In the genomic region with DNA sequence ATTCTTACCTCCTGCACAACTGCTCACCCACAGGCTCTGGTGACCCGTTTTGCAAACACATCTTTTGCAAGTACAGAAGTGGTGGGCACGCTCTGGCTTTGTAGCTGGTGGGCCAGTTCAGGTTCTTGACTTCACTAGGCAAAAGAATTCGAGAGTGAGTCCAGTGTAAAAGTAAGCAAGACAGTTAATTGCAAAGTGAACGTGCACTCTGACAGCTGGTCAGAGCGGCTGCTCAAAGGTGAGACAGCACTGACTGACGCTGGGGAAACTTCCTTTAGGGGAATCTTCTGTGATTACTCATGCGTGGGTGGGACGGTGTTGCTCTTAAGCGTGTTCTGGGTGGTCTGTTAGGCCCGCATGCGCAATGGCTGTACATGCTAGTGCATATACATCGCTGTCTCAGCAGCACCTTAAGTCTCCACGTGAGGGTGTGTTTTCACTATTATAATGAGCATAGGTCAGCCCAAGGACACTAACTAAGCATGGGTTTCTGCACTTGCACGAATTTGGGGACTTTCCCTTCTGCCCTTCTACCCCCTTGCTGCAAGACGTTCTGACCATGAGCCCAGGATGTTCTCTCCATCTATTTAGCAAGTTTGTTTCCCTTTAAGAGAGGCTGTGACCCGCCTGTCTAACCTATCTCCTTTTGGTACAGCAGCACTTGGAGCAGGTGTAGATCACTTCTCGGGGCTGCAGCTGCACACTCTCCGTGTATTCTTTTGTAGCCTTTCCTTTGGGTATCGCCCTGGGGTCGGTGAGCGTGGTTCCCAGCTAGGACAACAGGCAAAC, we compare ENCODE assay signal across 19 cellular contexts. TPM values are rescaled to one million over a fixed set of nuclear protein-coding genes. Genes with fewer than 3 reads are reported as not detected.
DNase-seq lines count a peak whose midpoint lies in the region; ATAC-seq, FAIRE-seq and TF ChIP-seq lines count a peak whose summit lies in the region.
"Had no signal": no experiment of that assay in that cellular context is flagged by ENCODE, and none has a peak within 500 bp of the region (broad histone marks: within the 10 kb centered on the region; RNA-seq: fewer than 3 reads in every experiment).

No MANE protein-coding gene starts in this region.

- H2AFZ ChIP-seq in OCI-LY7 (ENCODE audit: low read length), result peak overlapping the region; percentile 61; the same call in 1 of the 2 replicates
- H2AFZ ChIP-seq: GM23248 had no signal

- no peaks in the 10 kb centered on the region for H3K9me3 Mint-ChIP-seq in activated T-cell treated with anti-CD3 and anti-CD28 coated beads, Interleukin-2, amount 50 U/mL, for 4 hours
- H3K9me3 Mint-ChIP-seq in central memory CD8-positive, alpha-beta T cell, result no peaks in the 10 kb centered on the region
- no peaks in the 10 kb centered on the region for H3K9me3 Mint-ChIP-seq in stimulated activated naive CD8-positive, alpha-beta T cell treated with anti-CD3 and anti-CD28 coated beads, Interleukin-15, amount 100 ng/mL, for 72 hours

- POLR2A ChIA-PET in OCI-LY7 (lab: Charles Lee), result no interaction called here

- H3K27me3 Mint-ChIP-seq in activated T-cell treated with anti-CD3 and anti-CD28 coated beads, Interleukin-2, amount 50 U/mL, for 4 hours (ENCODE audit: low read depth), result peaks cover 6% of the 10 kb centered on the region
- H3K27me3 Mint-ChIP-seq in central memory CD8-positive, alpha-beta T cell, result peaks cover 14% of the 10 kb centered on the region
- peaks cover 11% of the 10 kb centered on the region for H3K27me3 Mint-ChIP-seq in stimulated activated naive CD8-positive, alpha-beta T cell treated with anti-CD3 and anti-CD28 coated beads, Interleukin-15, amount 100 ng/mL, for 72 hours

- H3K4me2 ChIP-seq in OCI-LY7 (ENCODE audit: low read length), result peak overlapping the region; percentile 50

- no peak overlapping the region for H3K27ac Mint-ChIP-seq in central memory CD8-positive, alpha-beta T cell (ENCODE audit: low read depth)
- H3K27ac Mint-ChIP-seq in stimulated activated naive CD8-positive, alpha-beta T cell treated with anti-CD3 and anti-CD28 coated beads, Interleukin-15, amount 100 ng/mL, for 72 hours, result no peak overlapping the region
- H3K27ac Mint-ChIP-seq: activated naive CD8-positive, alpha-beta T cell had no signal

- H3K36me3 Mint-ChIP-seq in activated T-cell treated with anti-CD3 and anti-CD28 coated beads, Interleukin-2, amount 50 U/mL, for 4 hours (ENCODE audit: insufficient read depth), result no peaks in the 10 kb centered on the region
- H3K36me3 Mint-ChIP-seq in central memory CD8-positive, alpha-beta T cell (ENCODE audit: insufficient read depth), result no peaks in the 10 kb centered on the region
- H3K36me3 Mint-ChIP-seq: activated naive CD8-positive, alpha-beta T cell had no signal

- H3K9me3 ChIP-seq in OCI-LY7 (ENCODE audit: low read length), result no peaks in the 10 kb centered on the region
- H3K9me3 ChIP-seq: prostate gland had no signal

- BruUV-seq in OCI-LY7 (replicated peaks; lab: Mats Ljungman, UMichigan), result no TSS peak

- no peaks in the 10 kb centered on the region for H3K4me1 Mint-ChIP-seq in activated T-cell treated with anti-CD3 and anti-CD28 coated beads, Interleukin-2, amount 50 U/mL, for 4 hours (ENCODE audit: low read depth)
- peaks cover 7% of the 10 kb centered on the region for H3K4me1 Mint-ChIP-seq in central memory CD8-positive, alpha-beta T cell
- peaks cover 8% of the 10 kb centered on the region for H3K4me1 Mint-ChIP-seq in stimulated activated naive CD8-positive, alpha-beta T cell treated with anti-CD3 and anti-CD28 coated beads, Interleukin-15, amount 100 ng/mL, for 72 hours

- no peak overlapping the region for H3K4me3 Mint-ChIP-seq in activated T-cell treated with anti-CD3 and anti-CD28 coated beads, Interleukin-2, amount 50 U/mL, for 4 hours
- no peak overlapping the region for H3K4me3 Mint-ChIP-seq in central memory CD8-positive, alpha-beta T cell
- no peak overlapping the region for H3K4me3 Mint-ChIP-seq in stimulated activated naive CD8-positive, alpha-beta T cell treated with anti-CD3 and anti-CD28 coated beads, Interleukin-15, amount 100 ng/mL, for 72 hours
- H3K4me3 Mint-ChIP-seq: activated naive CD8-positive, alpha-beta T cell had no signal

- no peak for TF ChIP-seq CTCF in OCI-LY7 (conservative IDR thresholded peaks at IDR 0.05; ENCODE audit: low read length)

- no peaks in the 10 kb centered on the region for H3K79me2 ChIP-seq in OCI-LY7 (ENCODE audit: insufficient read depth, low read depth, low read length)

- no peaks in the 10 kb centered on the region for H3K36me3 ChIP-seq in OCI-LY7 (ENCODE audit: insufficient read depth, low read length)
- H3K36me3 ChIP-seq: prostate gland had no signal

- DNase-seq in activated T-cell treated with anti-CD3 and anti-CD28 coated beads, Interleukin-2, amount 50 U/mL, for 4 hours, result no peak
- no peak for DNase-seq in activated T-cell treated with anti-CD3 and anti-CD28 coated beads, Interleukin-2, amount 50 U/mL, for 1 hour
- DNase-seq in OCI-LY7 (ENCODE audit: low spot score), result peak; percentile 8
- peak in 1 of 2 donors; percentile 13 for DNase-seq in central memory CD8-positive, alpha-beta T cell (ENCODE audit: low spot score in 2 of 2)
- no peak for DNase-seq in stimulated activated naive CD8-positive, alpha-beta T cell treated with anti-CD3 and anti-CD28 coated beads, Interleukin-15, amount 100 ng/mL, for 72 hours
- no peak for DNase-seq in frontal cortex (ENCODE audit: low spot score in 2 of 2)
- no peak for DNase-seq in SKM-1 (lab: John Stamatoyannopoulos, UW; ENCODE audit: unreplicated experiment)
- DNase-seq: ACHN; cerebellar nuclear complex; GM23248; stimulated activated CD4-positive, alpha-beta T cell treated with anti-CD3 and anti-CD28 coated beads, Interleukin-15, amount 100 ng/mL, for 24 hours; trophoblast cell had no signal

- no peak overlapping the region for H3K4me3 ChIP-seq in OCI-LY7 (ENCODE audit: low read depth, low read length, poor library complexity, severe bottlenecking)
- H3K4me3 ChIP-seq: GM23248, prostate gland had no signal

- FAIRE-seq in frontal cortex (lab: Jason Lieb, UNC), result no peak

- intact Hi-C loops in OCI-LY7 (cut with micrococcal nuclease; ENCODE audit: unreplicated experiment), result no loop called here

- CTCF ChIA-PET in OCI-LY7 (lab: Charles Lee; ENCODE audit: unreplicated experiment), result no interaction called here

- no peaks in the 10 kb centered on the region for H3K4me1 ChIP-seq in OCI-LY7 (ENCODE audit: insufficient read depth, low read length, poor library complexity, severe bottlenecking)
- H3K4me1 ChIP-seq: prostate gland had no signal

- ATAC-seq in activated T-cell treated with anti-CD3 and anti-CD28 coated beads, Interleukin-2, amount 50 U/mL, for 4 hours, result peak; percentile 84 to 89
- peak; percentile 100 for ATAC-seq in central memory CD8-positive, alpha-beta T cell (replicated peaks; ENCODE audit: extremely low read depth, poor library complexity, severe bottlenecking)
- peak; percentile 86 for ATAC-seq in stimulated activated naive CD8-positive, alpha-beta T cell treated with anti-CD3 and anti-CD28 coated beads, Interleukin-15, amount 100 ng/mL, for 72 hours
- ATAC-seq in GM18907 (IDR thresholded peaks at IDR 0.05; ENCODE audit: unreplicated experiment), result no peak

- H4K20me1 ChIP-seq in OCI-LY7 (ENCODE audit: insufficient read depth, low read length), result no peaks in the 10 kb centered on the region

- H3K9me2 ChIP-seq in OCI-LY7 (ENCODE audit: insufficient read depth, low read length), result no peaks in the 10 kb centered on the region

- no peak overlapping the region for H3K27ac ChIP-seq in OCI-LY7 (ENCODE audit: low read depth, low read length, poor library complexity, severe bottlenecking)
- H3K27ac ChIP-seq: epithelial cell of prostate, GM23248, HL-60, prostate gland had no signal

RNA-seq across cellular contexts. Expression of a gene that starts 30.2 kb away (rescaled TPM):
- total RNA-seq in activated T-cell treated with anti-CD3 and anti-CD28 coated beads, Interleukin-2, amount 50 U/mL, for 4 hours, result under 1 TPM; 0.11 to 0.51 (median 0.11) TPM
- total RNA-seq in OCI-LY7 (2014; rRNA removed; shearing (Covaris generic)), result not detected in 2 replicates
- total RNA-seq in OCI-LY7 (2022) (not detected in 2 replicates), frontal cortex (0.41 TPM)
- total RNA-seq: GM23248 had no signal

RNA-seq across cellular contexts. Expression of a gene that starts 52.6 kb away (rescaled TPM):
- under 1 TPM in 1 of 3 donors, not detected in 2; 0.16 TPM for total RNA-seq in activated T-cell treated with anti-CD3 and anti-CD28 coated beads, Interleukin-2, amount 50 U/mL, for 4 hours
- not detected in 2 replicates for total RNA-seq in OCI-LY7 (2014; rRNA removed; shearing (Covaris generic))
- total RNA-seq in OCI-LY7 (2022) (not detected in 2 replicates), frontal cortex (under 0.01 TPM)
- total RNA-seq: GM23248; prostate gland; T-helper 1 cell treated with Interleukin-12 subunit alpha and Interleukin-12 subunit beta and Interleukin-4 antibody, amounts not matched to agents 30 ng/mL and 1 ng/mL, for 36 hours had no signal

RNA-seq across cellular contexts. Expression of a gene that starts 56.2 kb away (rescaled TPM):
- total RNA-seq in activated T-cell treated with anti-CD3 and anti-CD28 coated beads, Interleukin-2, amount 50 U/mL, for 4 hours, result not detected
- not detected in 2 replicates for total RNA-seq in OCI-LY7 (2014; rRNA removed; shearing (Covaris generic))
- total RNA-seq in OCI-LY7 (2022) (not detected in 2 replicates), frontal cortex (not detected)
- total RNA-seq: GM23248; mesenteric fat pad; T-helper 1 cell treated with Interleukin-12 subunit alpha and Interleukin-12 subunit beta and Interleukin-4 antibody, amounts not matched to agents 30 ng/mL and 1 ng/mL, for 36 hours had no signal
